8 cellular contexts compared by ENCODE assay signal in the genomic region with DNA sequence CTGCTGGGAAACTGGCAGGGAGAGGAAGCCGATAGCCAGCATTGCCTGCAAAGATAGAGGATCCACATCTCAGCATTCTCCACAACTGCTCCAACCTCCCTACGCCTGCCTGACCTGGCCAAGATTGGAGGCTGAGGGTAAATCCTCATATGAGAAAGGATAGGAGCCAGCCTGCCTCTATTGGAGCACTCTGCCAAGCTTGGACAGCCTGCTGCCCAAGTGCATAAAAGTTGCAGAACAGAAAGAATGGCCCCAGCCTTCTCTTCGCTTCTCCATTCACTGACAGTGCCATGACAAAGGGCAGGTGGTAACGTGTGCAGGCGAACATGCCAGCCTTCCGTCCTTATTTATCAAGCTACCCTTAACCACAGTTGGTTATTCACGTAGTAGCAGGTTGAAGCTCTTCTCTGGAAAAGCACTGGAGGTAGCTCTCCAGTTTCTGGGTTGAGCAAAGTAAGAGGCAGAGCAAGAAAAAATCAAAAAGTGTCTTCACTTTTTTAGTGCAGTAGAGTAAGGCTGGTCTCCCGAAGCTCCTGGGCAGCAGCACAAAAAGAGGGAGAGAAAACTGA. TPM values are rescaled to one million over a fixed set of nuclear protein-coding genes. Genes with fewer than 3 reads are reported as not detected.
DNase-seq lines count a peak whose midpoint lies in the region; TF ChIP-seq lines count a peak whose summit lies in the region.

No MANE protein-coding gene starts in this region.

- no peaks in the 10 kb centered on the region for H3K9me3 ChIP-seq in CD4-positive, alpha-beta memory T cell (ENCODE audit: control insufficient read depth in 1 of 2, low read length in 2 of 2)

- H3K36me3 Mint-ChIP-seq in CD4-positive, alpha-beta memory T cell, result no peaks in the 10 kb centered on the region
- H3K36me3 Mint-ChIP-seq in progenitor cell of endocrine pancreas (ENCODE audit: insufficient read depth), result peaks cover 19% of the 10 kb centered on the region

- H3K27me3 Mint-ChIP-seq in CD4-positive, alpha-beta memory T cell, result peaks cover 0 to 2% of the 10 kb centered on the region in 2 donors
- no peaks in the 10 kb centered on the region for H3K27me3 Mint-ChIP-seq in progenitor cell of endocrine pancreas

- no peaks in the 10 kb centered on the region for H4K20me1 ChIP-seq in KMS-11 (ENCODE audit: insufficient read depth)

- H3K4me3 Mint-ChIP-seq in CD4-positive, alpha-beta memory T cell, result peak overlapping the region in 6 of 8 donors; percentile 58 to 86 (median 72)
- H3K4me3 Mint-ChIP-seq in progenitor cell of endocrine pancreas (ENCODE audit: low read depth), result peak overlapping the region; percentile 58

- peak overlapping the region; percentile 63; the same call in 1 of the 2 replicates for H3K9ac ChIP-seq in KMS-11

- no peak overlapping the region for H3K4me3 ChIP-seq in CD4-positive, alpha-beta memory T cell (ENCODE audit: low read length in 2 of 2)
- H3K4me3 ChIP-seq in KMS-11 (IDR thresholded peaks at IDR 0.05; ENCODE audit: insufficient read depth, low read depth, low read length), result no peak overlapping the region

- no peaks in the 10 kb centered on the region for H3K36me3 ChIP-seq in CD4-positive, alpha-beta memory T cell (ENCODE audit: insufficient read depth, low read length)
- no peaks in the 10 kb centered on the region for H3K36me3 ChIP-seq in KMS-11 (ENCODE audit: insufficient read depth)

- peak overlapping the region; percentile 99 for H3K4me2 ChIP-seq in KMS-11

- H3K9me3 Mint-ChIP-seq in CD4-positive, alpha-beta memory T cell, result no peaks in the 10 kb centered on the region
- no peaks in the 10 kb centered on the region for H3K9me3 Mint-ChIP-seq in progenitor cell of endocrine pancreas (ENCODE audit: low read depth)

- POLR2A ChIA-PET in CD4-positive, alpha-beta memory T cell (lab: Charles Lee; ENCODE audit: partially characterized antibody), result interaction anchor here (0.8 to 5.8 kb wide), 3 partner anchors 10 to 59 kb away, joined by 4 to 63 read pairs (median 6); no protein-coding TSS in a partner anchor

- H3K27ac Mint-ChIP-seq in CD4-positive, alpha-beta memory T cell, result peak overlapping the region in 2 of 7 donors; percentile 70 to 83
- peak overlapping the region; percentile 87 for H3K27ac Mint-ChIP-seq in progenitor cell of endocrine pancreas

- intact Hi-C loops in CD4-positive, alpha-beta memory T cell (cut with micrococcal nuclease), result loop anchor here (1.0 to 2.0 kb wide), 2 partner anchors 113 to 170 kb away; no protein-coding TSS in a partner anchor

- H3K4me1 ChIP-seq in CD4-positive, alpha-beta memory T cell (ENCODE audit: insufficient read depth, low read length), result peaks cover 73% of the 10 kb centered on the region
- H3K4me1 ChIP-seq in KMS-11 (ENCODE audit: low read depth, poor library complexity, severe bottlenecking), result peaks cover 88% of the 10 kb centered on the region

- H3K27me3 ChIP-seq in CD4-positive, alpha-beta memory T cell (ENCODE audit: insufficient read depth, low read length), result no peaks in the 10 kb centered on the region
- no peaks in the 10 kb centered on the region for H3K27me3 ChIP-seq in KMS-11 (ENCODE audit: insufficient read depth, low read depth)

- no peak overlapping the region for H3K27ac ChIP-seq in CD4-positive, alpha-beta memory T cell (ENCODE audit: low read depth, low read length)
- H3K27ac ChIP-seq in KMS-11, result peak overlapping the region; percentile 80; the same call in 1 of the 2 replicates

- peaks cover 26 to 73% (median 42%) of the 10 kb centered on the region in 4 donors for H3K4me1 Mint-ChIP-seq in CD4-positive, alpha-beta memory T cell
- peaks cover 74% of the 10 kb centered on the region for H3K4me1 Mint-ChIP-seq in progenitor cell of endocrine pancreas (ENCODE audit: low read depth)

- peak overlapping the region; percentile 70; the same call in 1 of the 2 replicates for H2AFZ ChIP-seq in KMS-11 (ENCODE audit: low read depth)

- DNase-seq in CD4-positive, alpha-beta memory T cell, result no peak
- peak; percentile 33 for DNase-seq in cerebellar cortex (ENCODE audit: low spot score)
- DNase-seq in progenitor cell of endocrine pancreas (ENCODE audit: low spot score, unreplicated experiment), result no peak
- no peak for DNase-seq in islet precursor cell
- DNase-seq in SK-N-DZ (ENCODE audit: low spot score), result no peak
- DNase-seq in NCI-H146 (lab: John Stamatoyannopoulos, UW), result no peak
- no peak for DNase-seq in COLO668 (lab: John Stamatoyannopoulos, UW; ENCODE audit: unreplicated experiment)

- peaks cover 31% of the 10 kb centered on the region; the same call in 1 of the 2 replicates for H3K79me2 ChIP-seq in KMS-11 (ENCODE audit: insufficient read depth, low read depth)

- TF ChIP-seq CTCF in KMS-11 (conservative IDR thresholded peaks at IDR 0.05; ENCODE audit: low read depth, low read length) (no peak), progenitor cell of endocrine pancreas (IDR thresholded peaks at IDR 0.05; ENCODE audit: unreplicated experiment) (no peak)

- CTCF ChIA-PET in CD4-positive, alpha-beta memory T cell (lab: Charles Lee; ENCODE audit: partially characterized antibody), result interaction anchor here (0.5 to 15.1 kb wide), 43 partner anchors 9 to 331 kb away, joined by 3 to 175 read pairs (median 5); partner anchors contain the start of genes BUB1B, PLCB2 and SRP14

RNA-seq across cellular contexts. Expression of gene BMF, which starts 4.3 kb away (rescaled TPM):
- 10 to 100 TPM; 13.3 to 13.7 TPM for total RNA-seq in CD4-positive, alpha-beta memory T cell
- polyA plus RNA-seq in CD4-positive, alpha-beta memory T cell, result under 1 TPM; 0.55 to 0.99 TPM
- 128 and 129 TPM in 2 replicates for total RNA-seq in progenitor cell of endocrine pancreas
- 9.4 and 12.3 TPM in 2 replicates for polyA plus RNA-seq in SK-N-DZ (2014; cell fraction: cytosol; rRNA removed)
- 6.8 and 12.3 TPM in 2 replicates for polyA plus RNA-seq in SK-N-DZ (2014; cell fraction: nucleus; rRNA removed)

RNA-seq across cellular contexts. Expression of gene BUB1B, which starts 56.5 kb away (rescaled TPM):
- total RNA-seq in CD4-positive, alpha-beta memory T cell, result under 1 TPM; 0.55 to 0.89 TPM
- polyA plus RNA-seq in CD4-positive, alpha-beta memory T cell, result under 1 TPM in 1 of 2 donors, not detected in 1; 0.40 TPM
- total RNA-seq in progenitor cell of endocrine pancreas, result 40.1 and 42.6 TPM in 2 replicates
- 89.7 and 93.3 TPM in 2 replicates for polyA plus RNA-seq in SK-N-DZ (2014; cell fraction: cytosol; rRNA removed)
- 216 and 329 TPM in 2 replicates for polyA plus RNA-seq in SK-N-DZ (2014; cell fraction: nucleus; rRNA removed)

Comparison
In these comparisons a context has a peak if more than half of its experiments do, and no peak if none do; other contexts are left out.
1. RNA of gene BUB1B, which starts 56.5 kb away (total RNA-seq): 40.1 to 42.6 TPM in progenitor cell of endocrine pancreas; 0.55 to 0.89 TPM in CD4-positive, alpha-beta memory T cell; every median in the first group is over 10 times any median in the second.